Comparison of ENCODE assay signal across 1 cellular context in the genomic region with DNA sequence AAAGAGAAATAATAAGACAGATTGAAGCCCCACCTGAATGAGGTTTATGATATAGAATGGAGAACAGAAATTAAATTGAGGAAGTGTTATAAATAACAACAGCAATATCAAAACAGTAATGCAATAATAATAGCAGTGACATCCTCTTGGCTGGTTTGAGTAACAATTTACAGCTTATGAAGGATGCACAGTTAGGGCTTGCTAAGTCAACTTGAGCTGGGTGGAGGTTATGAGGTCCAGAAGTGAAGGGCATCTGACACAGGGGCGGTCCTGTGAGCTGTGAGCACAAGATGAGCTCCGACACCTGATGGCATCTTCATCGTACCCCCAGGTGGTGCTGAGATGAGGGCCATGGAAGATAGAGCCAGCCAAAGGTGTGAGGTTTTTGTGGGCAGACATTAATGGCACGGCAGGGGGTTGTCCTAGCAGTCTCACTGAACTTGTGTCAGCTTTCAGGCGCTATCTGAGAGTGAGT.
TF ChIP-seq lines count a peak whose summit lies in the region.

No MANE protein-coding gene starts in this region.

TF ChIP-seq in H1, 55 proteins besides CTCF, POLR2A, EP300 and RAD21:
- no peak for TF ChIP-seq EZH2 (IDR thresholded peaks at IDR 0.05; ENCODE audit: low read depth, low read length, severe bottlenecking)
- TF ChIP-seq SP4 (IDR thresholded peaks at IDR 0.05; ENCODE audit: low read length): no peak
